11 cellular contexts compared by ENCODE assay signal in genomic region chr3:4507010-4507596, GRCh38. TPM values are rescaled to one million over a fixed set of nuclear protein-coding genes. Genes with fewer than 3 reads are reported as not detected.
DNase-seq lines count a peak whose midpoint lies in the region; ATAC-seq and TF ChIP-seq lines count a peak whose summit lies in the region.
"Had no signal": no experiment of that assay in that cellular context is flagged by ENCODE, and none has a peak within 500 bp of the region (broad histone marks: within the 10 kb centered on the region; RNA-seq: fewer than 3 reads in every experiment).

No MANE protein-coding gene starts in this region.

- no peaks in the 10 kb centered on the region for H3K27me3 ChIP-seq in Peyer's patch

- H3K36me3 Mint-ChIP-seq in immature natural killer cell, result peaks cover 4 to 12% (median 5%) of the 10 kb centered on the region in 3 donors

- no peak for TF ChIP-seq POLR2A in Peyer's patch (IDR thresholded peaks at IDR 0.05)

- H3K27ac ChIP-seq in Peyer's patch, result peak overlapping the region in 1 of 4 donors; percentile 2

- H3K9me3 ChIP-seq in Peyer's patch, result no peaks in the 10 kb centered on the region

- peak; percentile 25 for ATAC-seq in GM21576 (IDR thresholded peaks at IDR 0.05; ENCODE audit: unreplicated experiment)
- ATAC-seq: activated CD4-positive, alpha-beta T cell treated with anti-CD3 and anti-CD28 coated beads for 36 hours; left colon had no signal

- H3K36me3 ChIP-seq in Peyer's patch, result no peaks in the 10 kb centered on the region

- H3K4me3 ChIP-seq in GM12865 (ENCODE audit: low read depth, low read length), result no peak overlapping the region
- no peak overlapping the region for H3K4me3 ChIP-seq in Peyer's patch

- no peaks in the 10 kb centered on the region for H3K9me3 Mint-ChIP-seq in immature natural killer cell

- peak overlapping the region in 4 of 5 donors; percentile 1 to 68 (median 38) for H3K4me3 Mint-ChIP-seq in immature natural killer cell
- H3K4me3 Mint-ChIP-seq: activated CD4-positive, alpha-beta T cell treated with anti-CD3 and anti-CD28 coated beads for 36 hours had no signal

- H3K4me1 Mint-ChIP-seq in immature natural killer cell, result peaks cover 58 to 59% of the 10 kb centered on the region in 2 donors

- H3K27me3 Mint-ChIP-seq in immature natural killer cell (ENCODE audit: low read depth in 3 of 3), result peaks cover 0 to 2% (median 0%) of the 10 kb centered on the region in 3 donors
- H3K27me3 Mint-ChIP-seq: activated CD4-positive, alpha-beta T cell treated with anti-CD3 and anti-CD28 coated beads for 36 hours had no signal

- no peak for TF ChIP-seq CTCF in GM12865 (IDR thresholded peaks at IDR 0.05; ENCODE audit: insufficient read depth, low read depth, low read length, missing control alignments)
- no peak for TF ChIP-seq CTCF in Peyer's patch (IDR thresholded peaks at IDR 0.05)

- peak overlapping the region in 5 of 6 donors; percentile 5 to 93 (median 77) for H3K27ac Mint-ChIP-seq in immature natural killer cell
- H3K27ac Mint-ChIP-seq: activated CD4-positive, alpha-beta T cell treated with anti-CD3 and anti-CD28 coated beads for 36 hours had no signal

- DNase-seq in GM12865 (ENCODE audit: low read depth) (peak; percentile 54), MV-4-11 (lab: John Stamatoyannopoulos, UW) (peak; percentile 58), immature natural killer cell (no peak), NCI-H748 (lab: John Stamatoyannopoulos, UW; ENCODE audit: unreplicated experiment) (no peak), Peyer's patch (no peak), NCI-H2029 (lab: John Stamatoyannopoulos, UW) (no peak)
- no peak for DNase-seq in activated CD4-positive, alpha-beta T cell treated with anti-CD3 and anti-CD28 coated beads, Interleukin-2, amount 50 U/mL, for 48 hours
- DNase-seq: activated CD4-positive, alpha-beta T cell treated with anti-CD3 and anti-CD28 coated beads for 36 hours; left colon; NCI-H1092 had no signal

- H3K4me1 ChIP-seq in Peyer's patch, result peaks cover 0 to 27% (median 18%) of the 10 kb centered on the region in 4 donors

RNA-seq across cellular contexts. Expression of gene ITPR1, which starts 14.0 kb away (rescaled TPM):
- 10 to 100 TPM in 1 of 3 donors, 1 to 10 TPM in 2; 3.0 to 14.7 (median 7.6) TPM for polyA plus RNA-seq in immature natural killer cell
- 100 to 1,000 TPM in 1 of 4 donors, 10 to 100 TPM in 3; 13.3 to 142 (median 22.7) TPM for total RNA-seq in Peyer's patch

RNA-seq across cellular contexts. Expression of gene SUMF1, which starts 40.0 kb away (rescaled TPM):
- polyA plus RNA-seq in immature natural killer cell, result 10 to 100 TPM; 38.3 to 79.9 (median 43.9) TPM
- total RNA-seq in Peyer's patch, result 10 to 100 TPM; 15.7 to 28.9 (median 26.8) TPM

Comparison
In these comparisons a context has a peak if more than half of its experiments do, and no peak if none do; other contexts are left out.
1. DNase-seq: peak in GM12865 (single experiment) and MV-4-11 (single experiment); none in immature natural killer cell (0 of 3), activated CD4-positive, alpha-beta T cell treated with anti-CD3 and anti-CD28 coated beads, Interleukin-2, amount 50 U/mL, for 48 hours (0 of 2), NCI-H748 (single experiment), Peyer's patch (0 of 3) and NCI-H2029 (single experiment).